ENCODE assay signal across 25 cellular contexts in genomic region chr1:68011786-68012375, GRCh38. TPM values are rescaled to one million over a fixed set of nuclear protein-coding genes. Genes with fewer than 3 reads are reported as not detected.
A peak's percentile ranks its signal among the peaks of the same experiment; 100 is the strongest.
DNase-seq lines count a peak whose midpoint lies in the region; ATAC-seq and TF ChIP-seq lines count a peak whose summit lies in the region.
"Had no signal": no experiment of that assay in that cellular context is flagged by ENCODE, and none has a peak within 500 bp of the region (broad histone marks: within the 10 kb centered on the region; RNA-seq: fewer than 3 reads in every experiment).

No MANE protein-coding gene starts in this region.

- CTCF ChIA-PET in SK-N-SH (lab: Yijun Ruan, JAX), result interaction anchor here (3.6 to 5.2 kb wide), 2 partner anchors 159 to 161 kb away, joined by 22 to 32 read pairs; no protein-coding TSS in a partner anchor

- 91% methylated on average over 2 of the region's 2 CpGs for WGBS in SK-N-SH (ENCODE audit: low lambda C conversion rate)

- H3K4me3 ChIP-seq in SK-N-SH (ENCODE audit: low read depth in 2 of 2, low read length in 1 of 2) (no peak overlapping the region), fibroblast of pulmonary artery (replicated peaks; ENCODE audit: low read depth, low read length) (no peak overlapping the region)
- H3K4me3 ChIP-seq: GM23338, K562, right atrium auricular region had no signal

- H4K20me1 ChIP-seq in SK-N-SH (ENCODE audit: insufficient read depth), result no peaks in the 10 kb centered on the region

- H2AFZ ChIP-seq in SK-N-SH (ENCODE audit: low read depth), result no peak overlapping the region
- H2AFZ ChIP-seq: GM23338 had no signal

- H3K79me2 ChIP-seq in SK-N-SH (ENCODE audit: insufficient read depth), result no peaks in the 10 kb centered on the region

- in situ Hi-C loops in GM13977 (cut with MboI; ENCODE audit: low pct_unique_long_range_greater_than_20kb, low sequenced_read_pairs, unreplicated experiment), result no loop called here

- H3K27ac ChIP-seq in SK-N-SH (ENCODE audit: low read depth in 2 of 2, low read length in 1 of 2), result no peak overlapping the region
- H3K27ac ChIP-seq: C4-2B, right atrium auricular region had no signal

- no peak for TF ChIP-seq EP300 in SK-N-SH (IDR thresholded peaks at IDR 0.05; ENCODE audit: borderline replicate concordance in 1 of 2, low read depth in 1 of 2, low read length in 1 of 2)

- TF ChIP-seq RAD21 in SK-N-SH (IDR thresholded peaks at IDR 0.05; ENCODE audit: low read length), result no peak

- TF ChIP-seq CTCF in SK-N-SH (IDR thresholded peaks at IDR 0.05), result no peak
- TF ChIP-seq CTCF in fibroblast of pulmonary artery (IDR thresholded peaks at IDR 0.05; ENCODE audit: low read length, missing control alignments), result no peak
- no peak for TF ChIP-seq CTCF in GM13977 (IDR thresholded peaks at IDR 0.05; ENCODE audit: extremely low read depth, insufficient read depth, missing control alignments)

- DNase-seq in COLO829 (ENCODE audit: low spot score) (peak; percentile 63), SK-N-SH (no peak), fibroblast of pulmonary artery (ENCODE audit: low read depth) (peak; percentile 16), nucleus accumbens (lab: John Stamatoyannopoulos, UW) (peak in 29 of 56 donors; percentile 2 to 61 (median 36)), SKM-1 (lab: John Stamatoyannopoulos, UW; ENCODE audit: unreplicated experiment) (no peak), GM13977 (ENCODE audit: low spot score) (no peak)
- DNase-seq: ACHN; activated CD4-positive, alpha-beta T cell treated with anti-CD3 and anti-CD28 coated beads for 48 hours; central memory CD4-positive, alpha-beta T cell; DMS 273 treated with DMSO at 0.1 percent for 48 hours; erythroblast; left ventricle myocardium superior; MV-4-11; NCI-H1694; NCI-H2171 treated with DMSO at 0.1 percent for 48 hours; NCI-H774; OCI-M1; Right ventricle myocardium superior; T-helper 1 cell had no signal

- H3F3A ChIP-seq in SK-N-SH (replicated peaks; ENCODE audit: insufficient read depth), result no peaks in the 10 kb centered on the region

- H3K4me2 ChIP-seq in SK-N-SH, result no peak overlapping the region
- H3K4me2 ChIP-seq: GM23338 had no signal

- H3K9ac ChIP-seq in SK-N-SH, result no peak overlapping the region

- peaks cover 0 to 11% of the 10 kb centered on the region in 2 experiments; a peak in 1 of 4 replicates for H3K4me1 ChIP-seq in SK-N-SH (ENCODE audit: control insufficient read depth in 1 of 2, insufficient read depth in 2 of 2, low read depth in 1 of 2, low read length in 1 of 2)
- H3K4me1 ChIP-seq: right atrium auricular region had no signal

- H3K27me3 ChIP-seq in SK-N-SH (ENCODE audit: insufficient read depth), result no peaks in the 10 kb centered on the region
- H3K27me3 ChIP-seq: right atrium auricular region had no signal

- H3K9me2 ChIP-seq in SK-N-SH, result no peaks in the 10 kb centered on the region

- ATAC-seq in GM18519 (IDR thresholded peaks at IDR 0.05; ENCODE audit: low FRiP score, unreplicated experiment) (no peak), GM19395 (IDR thresholded peaks at IDR 0.05; ENCODE audit: unreplicated experiment) (no peak)
- ATAC-seq: GM23338, K562, left ventricle myocardium superior had no signal

- H3K9me3 ChIP-seq in SK-N-SH, result no peaks in the 10 kb centered on the region
- H3K9me3 ChIP-seq: right atrium auricular region had no signal

- H3K36me3 ChIP-seq in SK-N-SH (replicated peaks in 1 of 2; ENCODE audit: control insufficient read depth in 1 of 2, insufficient read depth in 2 of 2, low read length in 1 of 2), result no peaks in the 10 kb centered on the region
- H3K36me3 ChIP-seq: right atrium auricular region had no signal

- POLR2A ChIA-PET in SK-N-SH (lab: Yijun Ruan, JAX), result no interaction called here

TF ChIP-seq in SK-N-SH, 30 proteins besides CTCF, POLR2A, EP300 and RAD21:
- TF ChIP-seq, protein P1, sequence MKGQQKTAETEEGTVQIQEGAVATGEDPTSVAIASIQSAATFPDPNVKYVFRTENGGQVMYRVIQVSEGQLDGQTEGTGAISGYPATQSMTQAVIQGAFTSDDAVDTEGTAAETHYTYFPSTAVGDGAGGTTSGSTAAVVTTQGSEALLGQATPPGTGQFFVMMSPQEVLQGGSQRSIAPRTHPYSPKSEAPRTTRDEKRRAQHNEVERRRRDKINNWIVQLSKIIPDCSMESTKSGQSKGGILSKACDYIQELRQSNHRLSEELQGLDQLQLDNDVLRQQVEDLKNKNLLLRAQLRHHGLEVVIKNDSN (IDR thresholded peaks at IDR 0.05; ENCODE audit: borderline replicate concordance, low read depth), result no peak
- TF ChIP-seq FOSL2 (IDR thresholded peaks at IDR 0.05; ENCODE audit: borderline replicate concordance, low read depth) (peak; percentile 50; the same call in 1 of the 2 replicates), POLR2AphosphoS5 (IDR thresholded peaks at IDR 0.05; ENCODE audit: low read depth, low read length) (no peak), NRF1 (IDR thresholded peaks at IDR 0.05; ENCODE audit: low read depth, low read length) (no peak), RXRA (IDR thresholded peaks at IDR 0.05; ENCODE audit: borderline replicate concordance, low read depth) (no peak), FOXM1 (IDR thresholded peaks at IDR 0.05; ENCODE audit: low read depth) (no peak)
- TF ChIP-seq, protein P2, sequence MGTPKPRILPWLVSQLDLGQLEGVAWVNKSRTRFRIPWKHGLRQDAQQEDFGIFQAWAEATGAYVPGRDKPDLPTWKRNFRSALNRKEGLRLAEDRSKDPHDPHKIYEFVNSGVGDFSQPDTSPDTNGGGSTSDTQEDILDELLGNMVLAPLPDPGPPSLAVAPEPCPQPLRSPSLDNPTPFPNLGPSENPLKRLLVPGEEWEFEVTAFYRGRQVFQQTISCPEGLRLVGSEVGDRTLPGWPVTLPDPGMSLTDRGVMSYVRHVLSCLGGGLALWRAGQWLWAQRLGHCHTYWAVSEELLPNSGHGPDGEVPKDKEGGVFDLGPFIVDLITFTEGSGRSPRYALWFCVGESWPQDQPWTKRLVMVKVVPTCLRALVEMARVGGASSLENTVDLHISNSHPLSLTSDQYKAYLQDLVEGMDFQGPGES (IDR thresholded peaks at IDR 0.05; ENCODE audit: low read depth, low read length), result no peak

RNA-seq across cellular contexts. Expression of gene DIRAS3, which starts 38.5 kb away (rescaled TPM):
- 14.7 and 16.6 TPM in 2 replicates for polyA plus RNA-seq in SK-N-SH (2012; rRNA removed)
- 13.9 and 14.0 TPM in 2 replicates for polyA plus RNA-seq in SK-N-SH (2012; cell fraction: cytosol; rRNA removed)
- 9.4 and 10.4 TPM in 2 replicates for polyA plus RNA-seq in SK-N-SH (2012; cell fraction: nucleus; rRNA removed)

Comparison
In these comparisons a context has a peak if more than half of its experiments do, and no peak if none do; other contexts are left out.
1. DNase-seq: peak in COLO829 (single experiment), fibroblast of pulmonary artery (single experiment) and nucleus accumbens (29 of 56); none in SK-N-SH (single experiment), SKM-1 (single experiment) and GM13977 (single experiment).